Comparison of ENCODE assay signal across 19 cellular contexts in genomic region chr2:3034856-3035255, GRCh38.
"Had no signal": no experiment of that assay in that cellular context is flagged by ENCODE, and none has a peak within 500 bp of the region (broad histone marks: within the 10 kb centered on the region; RNA-seq: fewer than 3 reads in every experiment).

No MANE protein-coding gene starts in this region.

- H3K27me3 Mint-ChIP-seq: activated B cell treated with CpG ODN at 0.5 μM for 24 hours; activated CD4-positive, alpha-beta T cell treated with anti-CD3 and anti-CD28 coated beads, Interleukin-2, amount 10 ng/mL, durations not matched to agents 7 days and 5 days had no signal

- H3K27ac Mint-ChIP-seq: activated B cell treated with CpG ODN at 0.5 μM for 24 hours; activated CD4-positive, alpha-beta T cell treated with anti-CD3 and anti-CD28 coated beads, Interleukin-2, amount 10 ng/mL, durations not matched to agents 7 days and 5 days; brain; mesothelial cell of epicardium had no signal

- H3K9me3 ChIP-seq: thoracic aorta had no signal

- H3K36me3 Mint-ChIP-seq: naive B cell had no signal

- ATAC-seq: sciatic nerve had no signal

- H3K4me3 ChIP-seq: spleen, stomach, thoracic aorta, uterus had no signal

- H3K27me3 ChIP-seq: spleen, stomach, uterus had no signal

- H3K4me3 Mint-ChIP-seq: activated B cell treated with CpG ODN at 0.5 μM for 24 hours; activated CD4-positive, alpha-beta T cell treated with anti-CD3 and anti-CD28 coated beads, Interleukin-2, amount 10 ng/mL, durations not matched to agents 7 days and 5 days; brain; mesothelial cell of epicardium had no signal

- DNase-seq: activated B cell treated with CpG ODN at 0.5 μM for 24 hours; activated CD4-positive, alpha-beta T cell treated with anti-CD3 and anti-CD28 coated beads, Interleukin-2, amount 10 ng/mL, durations not matched to agents 7 days and 5 days; activated naive CD4-positive, alpha-beta T cell treated with anti-CD3 and anti-CD28 coated beads, Interleukin-2, amount 50 U/mL, for 16 hours; activated T-cell treated with anti-CD3 and anti-CD28 coated beads for 4 hours; amniotic stem cell; cerebellar nuclear complex; dermis blood vessel endothelial cell; erythroblast; hippocampal formation; naive B cell; occipital lobe; spleen; stimulated activated CD4-positive, alpha-beta T cell treated with anti-CD3 and anti-CD28 coated beads, Interleukin-1b, Interleukin-23, amount 100 ng/mL, for 48 hours; stomach; uterus had no signal

- H3K9me3 Mint-ChIP-seq: activated CD4-positive, alpha-beta T cell treated with anti-CD3 and anti-CD28 coated beads, Interleukin-2, amount 10 ng/mL, durations not matched to agents 7 days and 5 days had no signal

- H3K36me3 ChIP-seq: spleen, stomach, thoracic aorta, uterus had no signal

- H3K4me1 Mint-ChIP-seq: activated B cell treated with CpG ODN at 0.5 μM for 24 hours; activated CD4-positive, alpha-beta T cell treated with anti-CD3 and anti-CD28 coated beads, Interleukin-2, amount 10 ng/mL, durations not matched to agents 7 days and 5 days; brain; mesothelial cell of epicardium had no signal
